ENCODE assay signal across 2 cellular contexts in the genomic region with DNA sequence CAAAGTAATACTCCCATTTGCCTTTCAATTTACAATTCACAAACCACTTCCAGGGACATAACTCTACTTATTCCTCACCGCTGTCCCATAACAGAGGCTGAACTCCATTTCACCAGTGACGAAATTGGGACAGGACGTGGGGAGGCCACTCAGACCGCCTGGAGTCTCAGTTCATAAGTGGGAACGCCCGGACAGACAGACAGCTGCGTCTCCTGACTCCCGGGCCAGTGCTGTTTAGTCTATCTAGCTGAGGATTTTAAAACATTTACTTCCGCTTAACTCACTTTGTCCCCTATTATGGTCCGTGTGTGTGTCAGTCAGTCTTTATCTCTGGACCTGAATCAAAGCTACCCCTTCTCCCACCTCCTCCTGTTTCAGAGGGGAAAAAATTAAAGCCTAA.
A peak's percentile ranks its signal among the peaks of the same experiment; 100 is the strongest.
TF ChIP-seq lines count a peak whose summit lies in the region.

No MANE protein-coding gene starts in this region.

TF ChIP-seq in IMR-90, 13 proteins besides CTCF, POLR2A, EP300 and RAD21:
- TF ChIP-seq ELK1 (IDR thresholded peaks at IDR 0.05; ENCODE audit: borderline replicate concordance, low read depth, low read length), result no peak
- peak; percentile 38; the same call in 1 of the 2 replicates for TF ChIP-seq FOS (IDR thresholded peaks at IDR 0.05; ENCODE audit: low read depth, low read length)
- no peak for TF ChIP-seq NFE2L2 (IDR thresholded peaks at IDR 0.05; ENCODE audit: low read depth, low read length)
- peak; percentile 25; the same call in 1 of the 2 replicates for TF ChIP-seq SMC3 (IDR thresholded peaks at IDR 0.05; ENCODE audit: low read depth, low read length)
- peak; percentile 43; the same call in 1 of the 2 replicates for TF ChIP-seq BHLHE40 (IDR thresholded peaks at IDR 0.05; ENCODE audit: low read depth, low read length)
- TF ChIP-seq MAFK (IDR thresholded peaks at IDR 0.05; ENCODE audit: low read depth, low read length), result no peak
- no peak for TF ChIP-seq RFX5 (IDR thresholded peaks at IDR 0.05; ENCODE audit: low read depth, low read length)
- TF ChIP-seq, protein P1, sequence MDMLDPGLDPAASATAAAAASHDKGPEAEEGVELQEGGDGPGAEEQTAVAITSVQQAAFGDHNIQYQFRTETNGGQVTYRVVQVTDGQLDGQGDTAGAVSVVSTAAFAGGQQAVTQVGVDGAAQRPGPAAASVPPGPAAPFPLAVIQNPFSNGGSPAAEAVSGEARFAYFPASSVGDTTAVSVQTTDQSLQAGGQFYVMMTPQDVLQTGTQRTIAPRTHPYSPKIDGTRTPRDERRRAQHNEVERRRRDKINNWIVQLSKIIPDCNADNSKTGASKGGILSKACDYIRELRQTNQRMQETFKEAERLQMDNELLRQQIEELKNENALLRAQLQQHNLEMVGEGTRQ (IDR thresholded peaks at IDR 0.05; ENCODE audit: low read depth, low read length), result no peak

TF ChIP-seq in K562, 482 proteins besides CTCF, POLR2A, EP300 and RAD21:
- TF ChIP-seq SMAD4 (CRISPR knock-in tag; conservative IDR thresholded peaks at IDR 0.05), result peak; percentile 46; the same call in 1 of the 2 replicates
- TF ChIP-seq SNAPC5 (CRISPR knock-in tag; IDR thresholded peaks at IDR 0.05), result no peak
TF ChIP-seq in K562: peak in this region for 1.
